ENCODE assay signal across 1 cellular context in genomic region chr12:122526683-122527477, GRCh38.
TF ChIP-seq lines count a peak whose summit lies in the region.

Gene KNTC1 (plus strand): TSS chr12:122527249. CDS start chr12:122530064, 2,815 bp downstream.
Gene RSRC2 (minus strand): TSS chr12:122526936. CDS start chr12:122526853, 83 bp downstream.

TF ChIP-seq in HepG2, 621 proteins besides CTCF, POLR2A, EP300 and RAD21 (continued from another document and continues in another):
- TF ChIP-seq ZHX1 (CRISPR knock-in tag; IDR thresholded peaks at IDR 0.05; ENCODE audit: low read depth): peak; percentile 91
- no peak for TF ChIP-seq ZBTB14 (CRISPR knock-in tag; IDR thresholded peaks at IDR 0.05)
- peak; percentile 88 for TF ChIP-seq ZNF143 (CRISPR knock-in tag; IDR thresholded peaks at IDR 0.05)
- peak; percentile 82 for TF ChIP-seq ZBTB25 (CRISPR knock-in tag; IDR thresholded peaks at IDR 0.05)
- no peak for TF ChIP-seq ZNF264 (CRISPR knock-in tag; IDR thresholded peaks at IDR 0.05)
- TF ChIP-seq ZNF17 (CRISPR knock-in tag; IDR thresholded peaks at IDR 0.05): no peak
- TF ChIP-seq SALL1 (CRISPR knock-in tag; IDR thresholded peaks at IDR 0.05): peak; percentile 77
- TF ChIP-seq MTA1 (CRISPR knock-in tag; IDR thresholded peaks at IDR 0.05; ENCODE audit: borderline replicate concordance): no peak
- TF ChIP-seq ZFP36L1 (CRISPR knock-in tag; IDR thresholded peaks at IDR 0.05): peak; percentile 77
- no peak for TF ChIP-seq AGO1 (IDR thresholded peaks at IDR 0.05; ENCODE audit: low read depth, low read length, poor library complexity, severe bottlenecking)
- TF ChIP-seq THAP7 (CRISPR knock-in tag; IDR thresholded peaks at IDR 0.05): no peak
- TF ChIP-seq MXI1 (IDR thresholded peaks at IDR 0.05; ENCODE audit: borderline replicate concordance, low read depth, low read length): peak; percentile 91; the same call in 2 of the 3 replicates
- no peak for TF ChIP-seq MAFK (conservative IDR thresholded peaks at IDR 0.05 in 1 of 2, IDR thresholded peaks at IDR 0.05 in 1 of 2; ENCODE audit: low read length in 2 of 2)
- TF ChIP-seq U2AF2 (IDR thresholded peaks at IDR 0.05; ENCODE audit: low read depth, low read length): no peak
- 0 out of 2 replicates have a peak, but pooled peaks have one; percentile 34 for TF ChIP-seq ZNF780A (CRISPR knock-in tag; IDR thresholded peaks at IDR 0.05)
- TF ChIP-seq STAT6 (CRISPR knock-in tag; IDR thresholded peaks at IDR 0.05; ENCODE audit: borderline replicate concordance): peak; percentile 76; the same call in 1 of the 2 replicates
- TF ChIP-seq DMTF1 (CRISPR knock-in tag; IDR thresholded peaks at IDR 0.05): peak; percentile 43; the same call in 1 of the 2 replicates
- TF ChIP-seq MYNN (CRISPR knock-in tag; IDR thresholded peaks at IDR 0.05; ENCODE audit: low read depth): no peak
- TF ChIP-seq NR2F2 (IDR thresholded peaks at IDR 0.05; ENCODE audit: borderline replicate concordance, low read depth): 0 out of 2 replicates have a peak, but pooled peaks have one; percentile 13
- no peak for TF ChIP-seq HES4 (CRISPR knock-in tag; IDR thresholded peaks at IDR 0.05; ENCODE audit: borderline replicate concordance)
- no peak for TF ChIP-seq PPARG (CRISPR knock-in tag; conservative IDR thresholded peaks at IDR 0.05)
- TF ChIP-seq POGZ (CRISPR knock-in tag; IDR thresholded peaks at IDR 0.05): peak; percentile 50; the same call in 1 of the 2 replicates
- TF ChIP-seq ARID5B (CRISPR knock-in tag; IDR thresholded peaks at IDR 0.05): peak; percentile 53
- TF ChIP-seq KDM5A (IDR thresholded peaks at IDR 0.05; ENCODE audit: borderline replicate concordance, low read length): peak; percentile 85
- TF ChIP-seq ZNF710 (CRISPR knock-in tag; IDR thresholded peaks at IDR 0.05; ENCODE audit: borderline replicate concordance): 0 out of 2 replicates have a peak, but pooled peaks have one; percentile 1
- no peak for TF ChIP-seq ZBTB44 (CRISPR knock-in tag; IDR thresholded peaks at IDR 0.05)
- TF ChIP-seq RXRA (CRISPR knock-in tag; IDR thresholded peaks at IDR 0.05): peak; percentile 37; the same call in 1 of the 2 replicates
- peak; percentile 27; the same call in 1 of the 2 replicates for TF ChIP-seq ZBTB38 (CRISPR knock-in tag; IDR thresholded peaks at IDR 0.05)
- 0 out of 2 replicates have a peak, but pooled peaks have one; percentile 35 for TF ChIP-seq ZBTB34 (CRISPR knock-in tag; IDR thresholded peaks at IDR 0.05)
